In genomic region chr12:6944381-6945186, GRCh38 we compare ENCODE assay signal across 8 cellular contexts. TPM values are rescaled to one million over a fixed set of nuclear protein-coding genes. Genes with fewer than 3 reads are reported as not detected.
A peak's percentile ranks its signal among the peaks of the same experiment; 100 is the strongest.
DNase-seq lines count a peak whose midpoint lies in the region; ATAC-seq and TF ChIP-seq lines count a peak whose summit lies in the region.

No MANE protein-coding gene starts in this region.

- H3K36me3 Mint-ChIP-seq in Calu3 (ENCODE audit: insufficient read depth, unreplicated experiment) (peaks cover 87% of the 10 kb centered on the region), IgD-negative memory B cell (peaks cover 2% of the 10 kb centered on the region)

- POLR2A ChIA-PET in OCI-LY7 (lab: Charles Lee), result interaction anchor here (0.7 to 5.6 kb wide), 26 partner anchors 8 to 698 kb away, joined by 3 to 155 read pairs (median 4); partner anchors contain the start of genes C1R, C1RL, CDCA3 and EMG1

- H3K4me3 ChIP-seq in OCI-LY7 (ENCODE audit: low read depth, low read length, poor library complexity, severe bottlenecking) (peak overlapping the region; percentile 73), epithelial cell of proximal tubule (ENCODE audit: low read depth, low read length) (peak overlapping the region; percentile 75)

- H2AFZ ChIP-seq in OCI-LY7 (ENCODE audit: low read length), result peak overlapping the region; percentile 53; the same call in 1 of the 2 replicates

- H3K27ac ChIP-seq in OCI-LY7 (ENCODE audit: low read depth, low read length, poor library complexity, severe bottlenecking), result peak overlapping the region; percentile 96

- TF ChIP-seq CTCF in Calu3 (IDR thresholded peaks at IDR 0.05; ENCODE audit: unreplicated experiment) (peak; percentile 62), OCI-LY7 (conservative IDR thresholded peaks at IDR 0.05; ENCODE audit: low read length) (peak; percentile 93), epithelial cell of proximal tubule (conservative IDR thresholded peaks at IDR 0.05; ENCODE audit: low read depth, low read length) (peak; percentile 83)

- peaks cover 49% of the 10 kb centered on the region for H3K4me1 Mint-ChIP-seq in Calu3 (ENCODE audit: low read depth, unreplicated experiment)
- H3K4me1 Mint-ChIP-seq in IgD-negative memory B cell, result peaks cover 28 to 51% (median 45%) of the 10 kb centered on the region in 3 donors

- no peaks in the 10 kb centered on the region for H4K20me1 ChIP-seq in OCI-LY7 (ENCODE audit: insufficient read depth, low read length)

- no peaks in the 10 kb centered on the region for H3K9me3 Mint-ChIP-seq in Calu3 (ENCODE audit: low read depth, unreplicated experiment)
- H3K9me3 Mint-ChIP-seq in IgD-negative memory B cell, result no peaks in the 10 kb centered on the region

- DNase-seq in Calu3 (peak; percentile 93), OCI-LY7 (ENCODE audit: low spot score) (peak; percentile 96), epithelial cell of proximal tubule (ENCODE audit: low read depth) (no peak), mucosa of gallbladder (ENCODE audit: low spot score) (peak; percentile 94)
- DNase-seq in activated T-cell treated with anti-CD3 and anti-CD28 coated beads, Interleukin-2, amount 50 U/mL, for 1 hour, result peak; percentile 87
- peak; percentile 66 to 74 for DNase-seq in stimulated activated CD8-positive, alpha-beta memory T cell treated with anti-CD3 and anti-CD28 coated beads, Interleukin-4, amount 100 ng/mL, for 4 hours (ENCODE audit: low read depth in 2 of 2, low spot score in 1 of 2)

- H3K9me2 ChIP-seq in OCI-LY7 (ENCODE audit: insufficient read depth, low read length), result no peaks in the 10 kb centered on the region

- no peaks in the 10 kb centered on the region for H3K36me3 ChIP-seq in OCI-LY7 (ENCODE audit: insufficient read depth, low read length)

- H3K4me2 ChIP-seq in OCI-LY7 (ENCODE audit: low read length), result peak overlapping the region; percentile 89

- peak; percentile 44 for ATAC-seq in GM21447 (IDR thresholded peaks at IDR 0.05; ENCODE audit: unreplicated experiment)

- peaks cover 9% of the 10 kb centered on the region; the same call in 1 of the 2 replicates for H3K79me2 ChIP-seq in OCI-LY7 (ENCODE audit: insufficient read depth, low read depth, low read length)

- H3K27ac Mint-ChIP-seq in Calu3 (ENCODE audit: unreplicated experiment), result peak overlapping the region; percentile 100
- H3K27ac Mint-ChIP-seq in IgD-negative memory B cell, result peak overlapping the region; percentile 95 to 100 (median 99)

- peaks cover 49% of the 10 kb centered on the region for H3K4me1 ChIP-seq in OCI-LY7 (ENCODE audit: insufficient read depth, low read length, poor library complexity, severe bottlenecking)

- H3K4me3 Mint-ChIP-seq in Calu3 (ENCODE audit: low read depth, unreplicated experiment) (peak overlapping the region; percentile 87), IgD-negative memory B cell (peak overlapping the region; percentile 86 to 99 (median 96))

- CTCF ChIA-PET in Calu3 (lab: Charles Lee) (interaction anchor here (1.0 to 4.3 kb wide), 9 partner anchors 18 to 169 kb away, joined by 4 to 90 read pairs (median 7); partner anchors contain the start of genes C1RL, LPCAT3 and SPSB2), OCI-LY7 (lab: Charles Lee; ENCODE audit: unreplicated experiment) (interaction anchor here (0.6 to 6.0 kb wide), 6 partner anchors 8 to 167 kb away, joined by 3 to 110 read pairs (median 4); no protein-coding TSS in a partner anchor)

- H3K27me3 Mint-ChIP-seq in Calu3 (ENCODE audit: unreplicated experiment) (peaks cover 13% of the 10 kb centered on the region), IgD-negative memory B cell (no peaks in the 10 kb centered on the region)

- intact Hi-C loops in Calu3 (cut with micrococcal nuclease; ENCODE audit: unreplicated experiment), result loop anchor here (1.0 to 5.0 kb wide), 4 partner anchors 18 to 168 kb away; partner anchors contain the start of genes C1R and TPI1
- intact Hi-C loops in OCI-LY7 (cut with micrococcal nuclease; ENCODE audit: unreplicated experiment), result loop anchor here (1.0 to 2.0 kb wide), 5 partner anchors 16 to 164 kb away; partner anchors contain the start of genes C1R, C1RL and LPCAT3

- no TSS peak for BruUV-seq in Calu3 (replicated peaks; lab: Mats Ljungman, UMichigan)
- BruUV-seq in OCI-LY7 (replicated peaks; lab: Mats Ljungman, UMichigan), result no TSS peak

- no peaks in the 10 kb centered on the region for H3K9me3 ChIP-seq in OCI-LY7 (ENCODE audit: low read length)

RNA-seq across cellular contexts. Expression of gene C12orf57, which starts 0.8 kb away (rescaled TPM):
- total RNA-seq in Calu3 (2022) (96.7 and 103 TPM in 2 replicates), OCI-LY7 (2022) (126 and 130 TPM in 2 replicates), epithelial cell of proximal tubule (163 and 174 TPM in 2 replicates), mucosa of gallbladder (265 TPM)
- polyA plus RNA-seq in IgD-negative memory B cell, result 141 TPM
- 315 and 319 TPM in 2 replicates for total RNA-seq in OCI-LY7 (2014; rRNA removed; shearing (Covaris generic))

RNA-seq across cellular contexts. Expression of gene RNU7-1, which starts 1.0 kb away (rescaled TPM):
- total RNA-seq in Calu3 (2022), result not detected in 2 replicates
- not detected for polyA plus RNA-seq in IgD-negative memory B cell
- total RNA-seq in OCI-LY7 (2014; rRNA removed; shearing (Covaris generic)), result not detected in 2 replicates
- not detected in 2 replicates for total RNA-seq in OCI-LY7 (2022)
- not detected in 2 replicates for total RNA-seq in epithelial cell of proximal tubule
- not detected for total RNA-seq in mucosa of gallbladder

RNA-seq across cellular contexts. Expression of gene PTPN6, which starts 6.6 kb away (rescaled TPM):
- 42.4 and 46.3 TPM in 2 replicates for total RNA-seq in Calu3 (2022)
- polyA plus RNA-seq in IgD-negative memory B cell, result 1,038 TPM
- 37.1 and 42.9 TPM in 2 replicates for total RNA-seq in OCI-LY7 (2014; rRNA removed; shearing (Covaris generic))
- total RNA-seq in OCI-LY7 (2022), result 110 and 116 TPM in 2 replicates
- 21.8 and 37.5 TPM in 2 replicates for total RNA-seq in epithelial cell of proximal tubule
- 66.4 TPM for total RNA-seq in mucosa of gallbladder

RNA-seq across cellular contexts. Expression of gene ATN1, which starts 16.8 kb away (rescaled TPM):
- 59.9 and 62.0 TPM in 2 replicates for total RNA-seq in Calu3 (2022)
- 1.4 TPM for polyA plus RNA-seq in IgD-negative memory B cell
- 0.98 and 3.1 TPM in 2 replicates for total RNA-seq in OCI-LY7 (2014; rRNA removed; shearing (Covaris generic))
- 4.9 and 6.7 TPM in 2 replicates for total RNA-seq in OCI-LY7 (2022)
- 17.9 and 19.0 TPM in 2 replicates for total RNA-seq in epithelial cell of proximal tubule
- 153 TPM for total RNA-seq in mucosa of gallbladder

RNA-seq across cellular contexts. Expression of gene PHB2, which starts 25.9 kb away (rescaled TPM):
- total RNA-seq in Calu3 (2022) (182 and 195 TPM in 2 replicates), OCI-LY7 (2022) (379 and 412 TPM in 2 replicates), epithelial cell of proximal tubule (287 and 559 TPM in 2 replicates), mucosa of gallbladder (141 TPM)
- 123 TPM for polyA plus RNA-seq in IgD-negative memory B cell
- total RNA-seq in OCI-LY7 (2014; rRNA removed; shearing (Covaris generic)), result 330 and 358 TPM in 2 replicates
